1 cellular context compared by ENCODE assay signal in genomic region chr2:16660039-16660619, GRCh38.
TF ChIP-seq lines count a peak whose summit lies in the region.

No MANE protein-coding gene starts in this region.

TF ChIP-seq in GM12878, 131 proteins besides CTCF, POLR2A, EP300 and RAD21:
- TF ChIP-seq BCLAF1 (IDR thresholded peaks at IDR 0.05) (no peak), NR2C1 (IDR thresholded peaks at IDR 0.05) (no peak), IKZF2 (IDR thresholded peaks at IDR 0.05) (peak; percentile 31 to 34; a peak in 1 of 4 replicates), MTA2 (IDR thresholded peaks at IDR 0.05; ENCODE audit: low read depth) (0 out of 2 replicates have a peak, but pooled peaks have one; percentile 17), E4F1 (IDR thresholded peaks at IDR 0.05; ENCODE audit: borderline replicate concordance, partially characterized antibody) (no peak), ASH2L (IDR thresholded peaks at IDR 0.05; ENCODE audit: borderline replicate concordance, low read depth) (no peak), IKZF1 (conservative IDR thresholded peaks at IDR 0.05) (peak; percentile 25; the same call in 1 of the 2 replicates), RUNX3 (IDR thresholded peaks at IDR 0.05; ENCODE audit: low read length) (peak; percentile 11; the same call in 1 of the 2 replicates), ZBED1 (IDR thresholded peaks at IDR 0.05; ENCODE audit: borderline replicate concordance) (no peak), CEBPZ (IDR thresholded peaks at IDR 0.05; ENCODE audit: low read depth, low read length) (no peak), ZNF687 (IDR thresholded peaks at IDR 0.05) (0 out of 2 replicates have a peak, but pooled peaks have one; percentile 19), ATF7 (IDR thresholded peaks at IDR 0.05; ENCODE audit: low read depth) (no peak), ZNF217 (IDR thresholded peaks at IDR 0.05) (no peak), CREM (IDR thresholded peaks at IDR 0.05; ENCODE audit: low read depth) (no peak), ZNF274 (IDR thresholded peaks at IDR 0.05; ENCODE audit: insufficient read depth, insufficient read length) (no peak), WRNIP1 (IDR thresholded peaks at IDR 0.05; ENCODE audit: borderline replicate concordance, low read depth, low read length) (no peak), JUNB (IDR thresholded peaks at IDR 0.05) (peak; percentile 54; the same call in 1 of the 2 replicates), ZZZ3 (IDR thresholded peaks at IDR 0.05; ENCODE audit: control insufficient read depth, insufficient read length, low read depth) (no peak), PML (IDR thresholded peaks at IDR 0.05; ENCODE audit: low read length) (no peak), EED (IDR thresholded peaks at IDR 0.05; ENCODE audit: low read depth) (peak; percentile 81), ETV6 (conservative IDR thresholded peaks at IDR 0.05 in 1 of 2, IDR thresholded peaks at IDR 0.05 in 1 of 2; ENCODE audit: borderline replicate concordance in 1 of 2, low read depth in 1 of 2) (peak in 1 of 2 experiments; percentile 47; a peak in 1 of 4 replicates)
TF ChIP-seq in GM12878: peak in this region for 8.
